In genomic region chr9:101580076-101580475, GRCh38 we compare ENCODE assay signal across 27 cellular contexts. TPM values are rescaled to one million over a fixed set of nuclear protein-coding genes. Genes with fewer than 3 reads are reported as not detected.
DNase-seq lines count a peak whose midpoint lies in the region; ATAC-seq, FAIRE-seq and TF ChIP-seq lines count a peak whose summit lies in the region.
"Had no signal": no experiment of that assay in that cellular context is flagged by ENCODE, and none has a peak within 500 bp of the region (broad histone marks: within the 10 kb centered on the region; RNA-seq: fewer than 3 reads in every experiment).

No MANE protein-coding gene starts in this region.

- no peaks in the 10 kb centered on the region for H4K20me1 ChIP-seq in HepG2 (ENCODE audit: insufficient read depth, low read length)

- no peak overlapping the region for H3K4me3 Mint-ChIP-seq in activated CD4-positive, alpha-beta memory T cell treated with anti-CD3 and anti-CD28 coated beads, Interleukin-2, amount 10 ng/mL, durations not matched to agents 7 days and 5 days
- H3K4me3 Mint-ChIP-seq: activated T-cell treated with anti-CD3 and anti-CD28 coated beads, Interleukin-2, amount 50 U/mL, for 72 hours; stimulated activated naive CD8-positive, alpha-beta T cell treated with anti-CD3 and anti-CD28 coated beads, Interleukin-15, amount 100 ng/mL, for 72 hours; T-helper 1 cell treated with Interleukin-12 subunit alpha and Interleukin-12 subunit beta and Interleukin-4 antibody, amounts not matched to agents 30 μg/mL and 1 μg/mL, for 36 hours had no signal

- TF ChIP-seq CTCF in right lobe of liver (IDR thresholded peaks at IDR 0.05) (no peak), HepG2 (CRISPR knock-in tag; IDR thresholded peaks at IDR 0.05) (no peak), testis (IDR thresholded peaks at IDR 0.05) (no peak)

- no peak for TF ChIP-seq EP300 in HepG2 (IDR thresholded peaks at IDR 0.05; ENCODE audit: low read depth in 2 of 2, low read length in 2 of 2)
- no peak for TF ChIP-seq EP300 in HepG2 (CRISPR knock-in tag; IDR thresholded peaks at IDR 0.05; ENCODE audit: borderline replicate concordance)

- no peak overlapping the region for H3K9ac ChIP-seq in HepG2 (ENCODE audit: insufficient read depth, low read depth, low read length)

- H3K4me1 ChIP-seq in right lobe of liver (peaks cover 0 to 7% (median 0%) of the 10 kb centered on the region in 4 donors), HepG2 (ENCODE audit: insufficient read depth, low read length) (peaks cover 8% of the 10 kb centered on the region), right cardiac atrium (ENCODE audit: control insufficient read depth, insufficient read depth, low read length) (no peaks in the 10 kb centered on the region), testis (no peaks in the 10 kb centered on the region)
- H3K4me1 ChIP-seq: vagina had no signal

- H3K9me3 ChIP-seq in right lobe of liver (no peaks in the 10 kb centered on the region), HepG2 (ENCODE audit: low read length) (no peaks in the 10 kb centered on the region), right cardiac atrium (ENCODE audit: control insufficient read depth, low read length) (no peaks in the 10 kb centered on the region), testis (no peaks in the 10 kb centered on the region)
- H3K9me3 ChIP-seq: sigmoid colon, vagina had no signal

- H3K36me3 ChIP-seq in right lobe of liver (no peaks in the 10 kb centered on the region), HepG2 (replicated peaks in 1 of 2; ENCODE audit: control insufficient read depth in 1 of 2, insufficient read depth in 2 of 2, low read length in 2 of 2) (no peaks in the 10 kb centered on the region), testis (ENCODE audit: low read depth, missing control alignments) (no peaks in the 10 kb centered on the region)
- H3K36me3 ChIP-seq: sigmoid colon, vagina had no signal

- H3K27ac Mint-ChIP-seq in activated CD4-positive, alpha-beta memory T cell treated with anti-CD3 and anti-CD28 coated beads, Interleukin-2, amount 10 ng/mL, durations not matched to agents 7 days and 5 days = no peak overlapping the region
- H3K27ac Mint-ChIP-seq: activated T-cell treated with anti-CD3 and anti-CD28 coated beads, Interleukin-2, amount 50 U/mL, for 72 hours; stimulated activated naive CD8-positive, alpha-beta T cell treated with anti-CD3 and anti-CD28 coated beads, Interleukin-15, amount 100 ng/mL, for 72 hours; T-helper 1 cell treated with Interleukin-12 subunit alpha and Interleukin-12 subunit beta and Interleukin-4 antibody, amounts not matched to agents 30 μg/mL and 1 μg/mL, for 36 hours had no signal

- H3K27me3 Mint-ChIP-seq in activated CD4-positive, alpha-beta memory T cell treated with anti-CD3 and anti-CD28 coated beads, Interleukin-2, amount 10 ng/mL, durations not matched to agents 7 days and 5 days = no peaks in the 10 kb centered on the region
- H3K27me3 Mint-ChIP-seq: stimulated activated naive CD8-positive, alpha-beta T cell treated with anti-CD3 and anti-CD28 coated beads, Interleukin-15, amount 100 ng/mL, for 72 hours had no signal

- no peak overlapping the region for H3K4me3 ChIP-seq in right lobe of liver
- H3K4me3 ChIP-seq in HepG2 (replicated peaks in 1 of 3; ENCODE audit: insufficient read depth in 1 of 3, low read depth in 2 of 3, low read length in 3 of 3) = no peak overlapping the region
- H3K4me3 ChIP-seq in right cardiac atrium (ENCODE audit: low read length) = no peak overlapping the region
- H3K4me3 ChIP-seq in testis = no peak overlapping the region
- H3K4me3 ChIP-seq: sigmoid colon, SK-N-MC, vagina had no signal

- no peak for TF ChIP-seq POLR2A in right lobe of liver (IDR thresholded peaks at IDR 0.05)
- TF ChIP-seq POLR2A in HepG2 (IDR thresholded peaks at IDR 0.05; ENCODE audit: insufficient read depth in 1 of 2, low read depth in 2 of 2, low read length in 2 of 2) = no peak
- TF ChIP-seq POLR2A in testis (IDR thresholded peaks at IDR 0.05) = no peak

- TF ChIP-seq RAD21 in HepG2 (CRISPR knock-in tag; IDR thresholded peaks at IDR 0.05) = no peak

- in situ Hi-C loops in HepG2 (cut with HindIII; ENCODE audit: extremely low pct_ligation_motif_present, low pct_unique_long_range_greater_than_20kb) = no loop called here

- ATAC-seq in right lobe of liver (peak; percentile 51 to 78 (median 64)), HepG2 (no peak), right cardiac atrium (peak; percentile 51 to 59)
- ATAC-seq: activated T-cell treated with anti-CD3 and anti-CD28 coated beads, Interleukin-2, amount 50 U/mL, for 72 hours; HCT116; stimulated activated naive CD8-positive, alpha-beta T cell treated with anti-CD3 and anti-CD28 coated beads, Interleukin-15, amount 100 ng/mL, for 72 hours had no signal

- H3K79me2 ChIP-seq in HepG2 (ENCODE audit: insufficient read depth, low read length) = no peaks in the 10 kb centered on the region

- POLR2A ChIA-PET in HepG2 (lab: Yijun Ruan, JAX) = no interaction called here
- POLR2A ChIA-PET in activated CD4-positive, alpha-beta memory T cell treated with anti-CD3 and anti-CD28 coated beads, Interleukin-2, amount 10 ng/mL, durations not matched to agents 7 days and 5 days (lab: Charles Lee) = no interaction called here

- 72% methylated on average over 3 of the region's 3 CpGs for WGBS in right lobe of liver (ENCODE audit: insufficient coverage, low coverage, low lambda C conversion rate, missing lambda C conversion rate)
- 71% methylated on average over 3 of the region's 3 CpGs for WGBS in HepG2 (ENCODE audit: low lambda C conversion rate)
- 86% methylated on average over 3 of the region's 3 CpGs for WGBS in right cardiac atrium
- 83 to 89% methylated on average over 3 of the region's 3 CpGs for WGBS in testis, 2 donors

- intact Hi-C loops in right lobe of liver (cut with DNase I) (no loop called here), HepG2 (cut with micrococcal nuclease; ENCODE audit: unreplicated experiment) (no loop called here), right cardiac atrium (cut with DNase I) (no loop called here), testis (cut with DNase I; ENCODE audit: low total_unique reads) (no loop called here)

- H3K27ac ChIP-seq in right lobe of liver (no peak overlapping the region), HepG2 (ENCODE audit: extremely low read length, insufficient read depth, low read length) (no peak overlapping the region), right cardiac atrium (ENCODE audit: low read length) (no peak overlapping the region), testis (no peak overlapping the region)
- H3K27ac ChIP-seq: sigmoid colon, SK-N-MC, vagina had no signal

- FAIRE-seq in HepG2 (lab: Jason Lieb, UNC) = no peak
- FAIRE-seq: GM12892, TTC549 had no signal

- H2AFZ ChIP-seq in HepG2 (ENCODE audit: low read length) = no peak overlapping the region

- H3K27me3 ChIP-seq in right lobe of liver = no peaks in the 10 kb centered on the region
- no peaks in the 10 kb centered on the region for H3K27me3 ChIP-seq in HepG2 (ENCODE audit: control insufficient read depth in 1 of 2, insufficient read depth in 2 of 2, low read length in 2 of 2)
- H3K27me3 ChIP-seq in right cardiac atrium (ENCODE audit: control insufficient read depth, insufficient read depth) = no peaks in the 10 kb centered on the region
- no peaks in the 10 kb centered on the region for H3K27me3 ChIP-seq in testis
- H3K27me3 ChIP-seq: sigmoid colon, vagina had no signal

- no peaks in the 10 kb centered on the region for H3K36me3 Mint-ChIP-seq in activated CD4-positive, alpha-beta memory T cell treated with anti-CD3 and anti-CD28 coated beads, Interleukin-2, amount 10 ng/mL, durations not matched to agents 7 days and 5 days (ENCODE audit: low read depth)

- H3K9me3 Mint-ChIP-seq in activated CD4-positive, alpha-beta memory T cell treated with anti-CD3 and anti-CD28 coated beads, Interleukin-2, amount 10 ng/mL, durations not matched to agents 7 days and 5 days = no peaks in the 10 kb centered on the region
- H3K9me3 Mint-ChIP-seq: T-helper 1 cell treated with Interleukin-12 subunit alpha and Interleukin-12 subunit beta and Interleukin-4 antibody, amounts not matched to agents 30 μg/mL and 1 μg/mL, for 36 hours had no signal

- no TSS peak for BruUV-seq in HepG2 (replicated peaks; lab: Mats Ljungman, UMichigan)

- no peak overlapping the region for H3K4me2 ChIP-seq in HepG2 (ENCODE audit: low read depth, low read length)

- CTCF ChIA-PET in HepG2 (lab: Yijun Ruan, JAX; ENCODE audit: low intra/inter-chr PET ratio, low total read pairs) = no interaction called here
- CTCF ChIA-PET in activated CD4-positive, alpha-beta memory T cell treated with anti-CD3 and anti-CD28 coated beads, Interleukin-2, amount 10 ng/mL, durations not matched to agents 7 days and 5 days (lab: Charles Lee) = no interaction called here

- H3K4me1 Mint-ChIP-seq in activated CD4-positive, alpha-beta memory T cell treated with anti-CD3 and anti-CD28 coated beads, Interleukin-2, amount 10 ng/mL, durations not matched to agents 7 days and 5 days = no peaks in the 10 kb centered on the region
- H3K4me1 Mint-ChIP-seq: stimulated activated naive CD8-positive, alpha-beta T cell treated with anti-CD3 and anti-CD28 coated beads, Interleukin-15, amount 100 ng/mL, for 72 hours had no signal

- DNase-seq in right lobe of liver (peak in 1 of 3 donors; percentile 21), HepG2 (ENCODE audit: low spot score) (no peak), NCI-H69 (lab: John Stamatoyannopoulos, UW) (peak; percentile 38), right cardiac atrium (peak in 2 of 3 donors; percentile 44 to 60), NCI-H2107 treated with DMSO at 0.1 percent for 48 hours (lab: John Stamatoyannopoulos, UW; ENCODE audit: unreplicated experiment) (no peak), NCI-H526 (lab: John Stamatoyannopoulos, UW) (no peak), testis (no peak)
- DNase-seq in activated CD4-positive, alpha-beta memory T cell treated with anti-CD3 and anti-CD28 coated beads, Interleukin-2, amount 10 ng/mL, durations not matched to agents 7 days and 5 days = no peak
- DNase-seq: activated CD4-positive, CD25-positive, alpha-beta regulatory T cell; activated T-cell treated with anti-CD3 and anti-CD28 coated beads, Interleukin-2, amount 50 U/mL, for 72 hours; central memory CD4-positive, alpha-beta T cell; erythroblast; hypothalamus; mesenchymal stem cell; NCI-H1694; sigmoid colon; stimulated activated CD4-positive, alpha-beta T cell treated with anti-CD3 and anti-CD28 coated beads, Interleukin-12 subunit alpha, Interleukin-12 subunit beta, amount 100 ng/mL, for 4 hours; stimulated activated CD4-positive, alpha-beta T cell treated with anti-CD3 and anti-CD28 coated beads, Interleukin-2, amount 100 ng/mL, for 48 hours; stimulated activated naive CD8-positive, alpha-beta T cell treated with anti-CD3 and anti-CD28 coated beads, Interleukin-15, amount 100 ng/mL, for 72 hours had no signal

RNA-seq across cellular contexts. Expression of gene PPP3R2, which starts 14.7 kb away (rescaled TPM):
- not detected for total RNA-seq in right lobe of liver
- total RNA-seq in HepG2 (2016; rRNA removed; fragmentation: Illumina TruSeq; extraction: Trizol) = not detected in 2 replicates
- not detected in 2 replicates for total RNA-seq in HepG2 (2016; cell fraction: cytosol; rRNA removed; fragmentation: Illumina TruSeq; extraction: Trizol; ENCODE audit: low read depth)
- not detected in 2 replicates for total RNA-seq in HepG2 (2016; cell fraction: insoluble cytoplasmic fraction; rRNA removed; fragmentation: Illumina TruSeq; extraction: Trizol)
- not detected in 2 replicates for total RNA-seq in HepG2 (2016; cell fraction: membrane; rRNA removed; fragmentation: Illumina TruSeq; extraction: Trizol)
- total RNA-seq in HepG2 (2016; cell fraction: nucleus; rRNA removed; fragmentation: Illumina TruSeq; extraction: Trizol) = not detected in 2 replicates
- polyA plus RNA-seq in HepG2 (2011; rRNA removed) = not detected in 2 replicates
- not detected in 2 replicates for polyA plus RNA-seq in HepG2 (2011; cell fraction: cytosol; rRNA removed)
- polyA plus RNA-seq in HepG2 (2011; cell fraction: nucleus; rRNA removed) = not detected in 2 replicates
- not detected in 2 replicates for polyA plus RNA-seq in HepG2 (2012)
- not detected in 2 replicates for polyA plus RNA-seq in HepG2 (2016; cell fraction: cytosol; fragmentation: Illumina TruSeq; extraction: Trizol; ENCODE audit: low read depth)
- polyA plus RNA-seq in HepG2 (2016; cell fraction: insoluble cytoplasmic fraction; fragmentation: Illumina TruSeq; extraction: Trizol; ENCODE audit: low read depth) = not detected in 2 replicates
- not detected in 2 replicates for polyA plus RNA-seq in HepG2 (2016; cell fraction: membrane; fragmentation: Illumina TruSeq; extraction: Trizol; ENCODE audit: low read depth)
- polyA plus RNA-seq in HepG2 (2016; cell fraction: nucleus; fragmentation: Illumina TruSeq; extraction: Trizol; ENCODE audit: insufficient read depth, low read depth) = not detected in 2 replicates
- not detected in 2 replicates for polyA minus RNA-seq in HepG2 (2011; rRNA and poly(A)+ RNA removed; ENCODE audit: low replicate concordance)
- not detected in 2 replicates for polyA minus RNA-seq in HepG2 (2011; cell fraction: cytosol; rRNA and poly(A)+ RNA removed)
- not detected in 2 replicates for polyA minus RNA-seq in HepG2 (2011; cell fraction: nucleus; rRNA and poly(A)+ RNA removed)
- not detected for total RNA-seq in right cardiac atrium
- polyA plus RNA-seq in right cardiac atrium = not detected
- total RNA-seq in testis = 10 to 100 TPM; 18.0 to 22.8 TPM
- 241 TPM for polyA plus RNA-seq in testis (ENCODE audit: insufficient read depth, low read depth, low replicate concordance)
- total RNA-seq in activated CD4-positive, alpha-beta memory T cell treated with anti-CD3 and anti-CD28 coated beads, Interleukin-2, amount 10 ng/mL, durations not matched to agents 7 days and 5 days = not detected
- total RNA-seq: activated T-cell treated with anti-CD3 and anti-CD28 coated beads, Interleukin-2, amount 50 U/mL, for 72 hours; glomerular endothelial cell; sigmoid colon; vagina had no signal
- polyA plus RNA-seq: BJ had no signal

RNA-seq across cellular contexts. Expression of gene RNF20, which starts 46.4 kb away (rescaled TPM):
- total RNA-seq in right lobe of liver = 10 to 100 TPM in 4 of 6 experiments, 1 to 10 TPM in 2; 8.7 to 19.8 (median 16.1) TPM
- 37.6 and 56.0 TPM in 2 replicates for total RNA-seq in HepG2 (2016; rRNA removed; fragmentation: Illumina TruSeq; extraction: Trizol)
- 3.0 and 3.3 TPM in 2 replicates for total RNA-seq in HepG2 (2016; cell fraction: cytosol; rRNA removed; fragmentation: Illumina TruSeq; extraction: Trizol; ENCODE audit: low read depth)
- total RNA-seq in HepG2 (2016; cell fraction: insoluble cytoplasmic fraction; rRNA removed; fragmentation: Illumina TruSeq; extraction: Trizol) = 37.2 and 50.2 TPM in 2 replicates
- total RNA-seq in HepG2 (2016; cell fraction: membrane; rRNA removed; fragmentation: Illumina TruSeq; extraction: Trizol) = 10.1 and 10.5 TPM in 2 replicates
- 26.3 and 31.7 TPM in 2 replicates for total RNA-seq in HepG2 (2016; cell fraction: nucleus; rRNA removed; fragmentation: Illumina TruSeq; extraction: Trizol)
- 12.2 and 12.7 TPM in 2 replicates for polyA plus RNA-seq in HepG2 (2011; rRNA removed)
- 5.4 and 7.8 TPM in 2 replicates for polyA plus RNA-seq in HepG2 (2011; cell fraction: cytosol; rRNA removed)
- 6.8 and 8.3 TPM in 2 replicates for polyA plus RNA-seq in HepG2 (2011; cell fraction: nucleus; rRNA removed)
- polyA plus RNA-seq in HepG2 (2012) = 16.3 and 25.9 TPM in 2 replicates
- polyA plus RNA-seq in HepG2 (2016; cell fraction: cytosol; fragmentation: Illumina TruSeq; extraction: Trizol; ENCODE audit: low read depth) = 1.3 and 1.5 TPM in 2 replicates
- 36.3 and 39.3 TPM in 2 replicates for polyA plus RNA-seq in HepG2 (2016; cell fraction: insoluble cytoplasmic fraction; fragmentation: Illumina TruSeq; extraction: Trizol; ENCODE audit: low read depth)
- 2.9 and 3.7 TPM in 2 replicates for polyA plus RNA-seq in HepG2 (2016; cell fraction: membrane; fragmentation: Illumina TruSeq; extraction: Trizol; ENCODE audit: low read depth)
- 19.6 and 20.3 TPM in 2 replicates for polyA plus RNA-seq in HepG2 (2016; cell fraction: nucleus; fragmentation: Illumina TruSeq; extraction: Trizol; ENCODE audit: insufficient read depth, low read depth)
- polyA minus RNA-seq in HepG2 (2011; rRNA and poly(A)+ RNA removed; ENCODE audit: low replicate concordance) = 8.1 and 19.4 TPM in 2 replicates
- polyA minus RNA-seq in HepG2 (2011; cell fraction: cytosol; rRNA and poly(A)+ RNA removed) = 9.1 and 11.3 TPM in 2 replicates
- polyA minus RNA-seq in HepG2 (2011; cell fraction: nucleus; rRNA and poly(A)+ RNA removed) = 25.6 and 31.6 TPM in 2 replicates
- total RNA-seq in right cardiac atrium = 10 to 100 TPM; 49.1 to 59.5 (median 51.6) TPM
- 17.9 TPM for polyA plus RNA-seq in right cardiac atrium
- 10 to 100 TPM; 36.7 to 53.1 TPM for total RNA-seq in testis
- polyA plus RNA-seq in testis (ENCODE audit: insufficient read depth, low read depth, low replicate concordance) = 78.0 TPM
- 10 to 100 TPM; 43.1 to 43.3 TPM for total RNA-seq in activated CD4-positive, alpha-beta memory T cell treated with anti-CD3 and anti-CD28 coated beads, Interleukin-2, amount 10 ng/mL, durations not matched to agents 7 days and 5 days

Comparison
In these comparisons a context has a peak if more than half of its experiments do, and no peak if none do; other contexts are left out.
1. DNase-seq: peak in NCI-H69 (single experiment) and right cardiac atrium (2 of 3); none in HepG2 (single experiment), NCI-H2107 treated with DMSO at 0.1 percent for 48 hours (single experiment), NCI-H526 (0 of 2), testis (single experiment) and activated CD4-positive, alpha-beta memory T cell treated with anti-CD3 and anti-CD28 coated beads, Interleukin-2, amount 10 ng/mL, durations not matched to agents 7 days and 5 days (single experiment).
2. RNA of gene PPP3R2, which starts 14.7 kb away (total RNA-seq): 18.0 to 22.8 TPM in testis; not detected in right lobe of liver, not detected in HepG2, not detected in right cardiac atrium and not detected in activated CD4-positive, alpha-beta memory T cell treated with anti-CD3 and anti-CD28 coated beads, Interleukin-2, amount 10 ng/mL, durations not matched to agents 7 days and 5 days; every median in the first group is over 10 times any median in the second.